In genomic region chr4:81635747-81636146, GRCh38 we compare ENCODE assay signal across 8 cellular contexts.
DNase-seq lines count a peak whose midpoint lies in the region; ATAC-seq, FAIRE-seq and TF ChIP-seq lines count a peak whose summit lies in the region.

No MANE protein-coding gene starts in this region.

- H3K36me3 ChIP-seq in KMS-11 (ENCODE audit: insufficient read depth) (no peaks in the 10 kb centered on the region), bronchial epithelial cell (ENCODE audit: control insufficient read depth, insufficient read depth, low read length) (no peaks in the 10 kb centered on the region), thyroid gland (no peaks in the 10 kb centered on the region)

- H3K27ac ChIP-seq in KMS-11 = no peak overlapping the region
- no peak overlapping the region for H3K27ac ChIP-seq in thyroid gland

- DNase-seq in GM12864 (ENCODE audit: low read depth) = peak; percentile 55
- DNase-seq in bronchial epithelial cell (ENCODE audit: low read depth) = peak; percentile 60
- DNase-seq in thyroid gland = peak; percentile 8 to 17
- no peak for DNase-seq in HEK293T (ENCODE audit: extremely low spot score)
- DNase-seq in activated CD8-positive, alpha-beta memory T cell treated with anti-CD3 and anti-CD28 coated beads, Interleukin-2, amount 10 ng/mL, durations not matched to agents 7 days and 5 days = no peak
- DNase-seq in stimulated activated naive CD4-positive, alpha-beta T cell (lab: John Stamatoyannopoulos, UW) = no peak

- no peaks in the 10 kb centered on the region for H4K20me1 ChIP-seq in KMS-11 (ENCODE audit: insufficient read depth)

- H3K36me3 Mint-ChIP-seq in activated CD8-positive, alpha-beta memory T cell treated with anti-CD3 and anti-CD28 coated beads, Interleukin-2, amount 10 ng/mL, durations not matched to agents 7 days and 5 days = no peaks in the 10 kb centered on the region

- ATAC-seq in GM21723 (IDR thresholded peaks at IDR 0.05; ENCODE audit: unreplicated experiment) = peak; percentile 96
- no peak for ATAC-seq in activated CD8-positive, alpha-beta memory T cell treated with anti-CD3 and anti-CD28 coated beads, Interleukin-2, amount 10 ng/mL, durations not matched to agents 7 days and 5 days

- intact Hi-C loops in thyroid gland (cut with DNase I) = no loop called here

- H3K79me2 ChIP-seq in KMS-11 (ENCODE audit: insufficient read depth, low read depth) = no peaks in the 10 kb centered on the region

- H3K4me1 Mint-ChIP-seq in activated CD8-positive, alpha-beta memory T cell treated with anti-CD3 and anti-CD28 coated beads, Interleukin-2, amount 10 ng/mL, durations not matched to agents 7 days and 5 days = no peaks in the 10 kb centered on the region

- TF ChIP-seq CTCF in GM12864 (IDR thresholded peaks at IDR 0.05; ENCODE audit: low read depth, low read length, missing control alignments) (no peak), KMS-11 (conservative IDR thresholded peaks at IDR 0.05; ENCODE audit: low read depth, low read length) (no peak), bronchial epithelial cell (IDR thresholded peaks at IDR 0.05; ENCODE audit: insufficient read depth, low read length, severe bottlenecking) (no peak), thyroid gland (IDR thresholded peaks at IDR 0.05) (no peak)

- TF ChIP-seq POLR2A in thyroid gland (IDR thresholded peaks at IDR 0.05) = no peak

- H3K4me1 ChIP-seq in KMS-11 (ENCODE audit: low read depth, poor library complexity, severe bottlenecking) (peaks cover 54% of the 10 kb centered on the region), thyroid gland (peaks cover 9 to 16% of the 10 kb centered on the region in 2 donors)

- H3K9me3 ChIP-seq in thyroid gland = no peaks in the 10 kb centered on the region

- H3K4me2 ChIP-seq in KMS-11 = peak overlapping the region; percentile 15; the same call in 1 of the 2 replicates

- CTCF ChIA-PET in HEK293T (lab: Yijun Ruan, JAX) = no interaction called here
- CTCF ChIA-PET in activated CD8-positive, alpha-beta memory T cell treated with anti-CD3 and anti-CD28 coated beads, Interleukin-2, amount 10 ng/mL, durations not matched to agents 7 days and 5 days (lab: Charles Lee) = no interaction called here

- POLR2A ChIA-PET in HEK293T (lab: Yijun Ruan, JAX) = no interaction called here

- no peak overlapping the region for H3K27ac Mint-ChIP-seq in activated CD8-positive, alpha-beta memory T cell treated with anti-CD3 and anti-CD28 coated beads, Interleukin-2, amount 10 ng/mL, durations not matched to agents 7 days and 5 days

- no peaks in the 10 kb centered on the region for H3K9me3 Mint-ChIP-seq in activated CD8-positive, alpha-beta memory T cell treated with anti-CD3 and anti-CD28 coated beads, Interleukin-2, amount 10 ng/mL, durations not matched to agents 7 days and 5 days (ENCODE audit: low read depth)

- no peak overlapping the region for H3K4me3 Mint-ChIP-seq in activated CD8-positive, alpha-beta memory T cell treated with anti-CD3 and anti-CD28 coated beads, Interleukin-2, amount 10 ng/mL, durations not matched to agents 7 days and 5 days

- peak; percentile 66 for FAIRE-seq in bronchial epithelial cell (lab: Jason Lieb, UNC)

- H3K27me3 Mint-ChIP-seq in activated CD8-positive, alpha-beta memory T cell treated with anti-CD3 and anti-CD28 coated beads, Interleukin-2, amount 10 ng/mL, durations not matched to agents 7 days and 5 days = no peaks in the 10 kb centered on the region

- H2AFZ ChIP-seq in KMS-11 (ENCODE audit: low read depth) = peak overlapping the region; percentile 35; the same call in 1 of the 2 replicates

- H3K27me3 ChIP-seq in KMS-11 (ENCODE audit: insufficient read depth, low read depth) = no peaks in the 10 kb centered on the region
- H3K27me3 ChIP-seq in bronchial epithelial cell (ENCODE audit: control insufficient read depth, insufficient read depth, low read length) = no peaks in the 10 kb centered on the region
- no peaks in the 10 kb centered on the region for H3K27me3 ChIP-seq in thyroid gland

- no peak overlapping the region for H3K4me3 ChIP-seq in GM12864 (ENCODE audit: low read depth, low read length)
- H3K4me3 ChIP-seq in KMS-11 (IDR thresholded peaks at IDR 0.05; ENCODE audit: insufficient read depth, low read depth, low read length) = no peak overlapping the region
- H3K4me3 ChIP-seq in bronchial epithelial cell (ENCODE audit: low read depth, low read length) = no peak overlapping the region
- H3K4me3 ChIP-seq in thyroid gland (replicated peaks in 1 of 3) = no peak overlapping the region

- H3K9ac ChIP-seq in KMS-11 = no peak overlapping the region

- 58 to 60% methylated on average over 6 of the region's 6 CpGs for WGBS in thyroid gland, 2 donors

TF ChIP-seq in HEK293T, 16 proteins besides CTCF, POLR2A, EP300 and RAD21:
- no peak for TF ChIP-seq ELF4 (IDR thresholded peaks at IDR 0.05)
- TF ChIP-seq HDGF (IDR thresholded peaks at IDR 0.05; ENCODE audit: borderline replicate concordance) = no peak
- TF ChIP-seq BHLHE40 (IDR thresholded peaks at IDR 0.05; ENCODE audit: borderline replicate concordance) = no peak
- no peak for TF ChIP-seq FOXA1 (IDR thresholded peaks at IDR 0.05)
- no peak for TF ChIP-seq FOXK2 (IDR thresholded peaks at IDR 0.05)
- TF ChIP-seq ZNF384 (IDR thresholded peaks at IDR 0.05) = no peak
- no peak for TF ChIP-seq L3MBTL2 (conservative IDR thresholded peaks at IDR 0.05)

Comparison
In these comparisons a context has a peak if more than half of its experiments do, and no peak if none do; other contexts are left out.
1. DNase-seq: peak in GM12864 (single experiment), bronchial epithelial cell (single experiment) and thyroid gland (2 of 2); none in HEK293T (single experiment), activated CD8-positive, alpha-beta memory T cell treated with anti-CD3 and anti-CD28 coated beads, Interleukin-2, amount 10 ng/mL, durations not matched to agents 7 days and 5 days (single experiment) and stimulated activated naive CD4-positive, alpha-beta T cell (0 of 6).